Comparison of ENCODE assay signal across 12 cellular contexts in genomic region chr15:68335251-68335650, GRCh38. TPM values are rescaled to one million over a fixed set of nuclear protein-coding genes. Genes with fewer than 3 reads are reported as not detected.
A peak's percentile ranks its signal among the peaks of the same experiment; 100 is the strongest.
DNase-seq lines count a peak whose midpoint lies in the region; ATAC-seq lines count a peak whose summit lies in the region.
"Had no signal": no experiment of that assay in that cellular context is flagged by ENCODE, and none has a peak within 500 bp of the region (broad histone marks: within the 10 kb centered on the region; RNA-seq: fewer than 3 reads in every experiment).

No MANE protein-coding gene starts in this region.

- intact Hi-C loops in activated CD4-positive, alpha-beta memory T cell treated with anti-CD3 and anti-CD28 coated beads for 36 hours (cut with micrococcal nuclease) = no loop called here

- POLR2A ChIA-PET in activated CD4-positive, alpha-beta memory T cell treated with anti-CD3 and anti-CD28 coated beads for 36 hours (lab: Charles Lee) = no interaction called here

- H3K27me3 ChIP-seq in BLaER1 (no peaks in the 10 kb centered on the region), SJCRH30 (peaks cover 12% of the 10 kb centered on the region; the same call in 1 of the 2 replicates)

- H4K20me1 ChIP-seq in BLaER1 = no peaks in the 10 kb centered on the region

- ATAC-seq in activated CD4-positive, CD25-positive, alpha-beta regulatory T cell treated with anti-CD3 and anti-CD28 coated beads, Interleukin-2, amount 50 U/mL, for 24 hours = no peak
- ATAC-seq: K562 had no signal

- H3K4me1 ChIP-seq in BLaER1 = peaks cover 58% of the 10 kb centered on the region
- no peaks in the 10 kb centered on the region for H3K4me1 ChIP-seq in SJCRH30

- H3K9me3 ChIP-seq in BLaER1 (no peaks in the 10 kb centered on the region), SJCRH30 (replicated peaks) (no peaks in the 10 kb centered on the region)

- no peaks in the 10 kb centered on the region for H3K36me3 ChIP-seq in BLaER1
- H3K36me3 ChIP-seq in SJCRH30 = no peaks in the 10 kb centered on the region

- DNase-seq in NCI-H2029 (lab: John Stamatoyannopoulos, UW) = peak; percentile 80
- DNase-seq in cerebellar cortex (ENCODE audit: low spot score) = peak; percentile 72
- peak; percentile 55 for DNase-seq in midbrain (lab: John Stamatoyannopoulos, UW)
- DNase-seq in SJCRH30 = no peak
- DNase-seq in NCI-H1417 treated with DMSO at 0.1 percent for 48 hours (lab: John Stamatoyannopoulos, UW) = no peak
- DNase-seq in activated CD4-positive, alpha-beta memory T cell treated with anti-CD3 and anti-CD28 coated beads for 36 hours = no peak
- DNase-seq: CD4-positive, CD25-positive, alpha-beta regulatory T cell had no signal

- no peaks in the 10 kb centered on the region for H3K9me3 Mint-ChIP-seq in activated CD4-positive, alpha-beta memory T cell treated with anti-CD3 and anti-CD28 coated beads for 36 hours
- H3K9me3 Mint-ChIP-seq: type B pancreatic cell had no signal

- H3K27ac Mint-ChIP-seq in activated CD4-positive, alpha-beta memory T cell treated with anti-CD3 and anti-CD28 coated beads for 36 hours = no peak overlapping the region
- H3K27ac Mint-ChIP-seq: CD4-positive, CD25-positive, alpha-beta regulatory T cell; type B pancreatic cell had no signal

- H3K4me2 ChIP-seq in BLaER1 = peak overlapping the region; percentile 69

- no peaks in the 10 kb centered on the region for H3K36me3 Mint-ChIP-seq in activated CD4-positive, alpha-beta memory T cell treated with anti-CD3 and anti-CD28 coated beads for 36 hours
- H3K36me3 Mint-ChIP-seq: CD4-positive, CD25-positive, alpha-beta regulatory T cell; type B pancreatic cell had no signal

- H3K27ac ChIP-seq in BLaER1 (no peak overlapping the region), SJCRH30 (no peak overlapping the region)

- CTCF ChIA-PET in activated CD4-positive, alpha-beta memory T cell treated with anti-CD3 and anti-CD28 coated beads for 36 hours (lab: Charles Lee) = no interaction called here

- no peaks in the 10 kb centered on the region for H3K27me3 Mint-ChIP-seq in activated CD4-positive, alpha-beta memory T cell treated with anti-CD3 and anti-CD28 coated beads for 36 hours
- H3K27me3 Mint-ChIP-seq: CD4-positive, CD25-positive, alpha-beta regulatory T cell had no signal

- no peak overlapping the region for H3K4me3 Mint-ChIP-seq in activated CD4-positive, alpha-beta memory T cell treated with anti-CD3 and anti-CD28 coated beads for 36 hours
- H3K4me3 Mint-ChIP-seq: CD4-positive, CD25-positive, alpha-beta regulatory T cell; type B pancreatic cell had no signal

- H3K4me3 ChIP-seq in BLaER1 = no peak overlapping the region
- no peak overlapping the region for H3K4me3 ChIP-seq in SJCRH30
- H3K4me3 ChIP-seq: K562, lung had no signal

- no peak overlapping the region for H3K9ac ChIP-seq in BLaER1

- H3K4me1 Mint-ChIP-seq in activated CD4-positive, alpha-beta memory T cell treated with anti-CD3 and anti-CD28 coated beads for 36 hours (ENCODE audit: low read depth) = no peaks in the 10 kb centered on the region

RNA-seq across cellular contexts. Expression of gene FEM1B, which starts 57.7 kb away (rescaled TPM):
- 63.3 and 67.0 TPM in 2 replicates for total RNA-seq in SJCRH30 (2014; rRNA removed; shearing (Covaris generic))
- total RNA-seq in activated CD4-positive, alpha-beta memory T cell treated with anti-CD3 and anti-CD28 coated beads for 36 hours = 10 to 100 TPM; 32.6 to 34.2 TPM

Comparison
In these comparisons a context has a peak if more than half of its experiments do, and no peak if none do; other contexts are left out.
1. DNase-seq: peak in NCI-H2029 (single experiment), cerebellar cortex (single experiment) and midbrain (single experiment); none in SJCRH30 (0 of 2), NCI-H1417 treated with DMSO at 0.1 percent for 48 hours (single experiment) and activated CD4-positive, alpha-beta memory T cell treated with anti-CD3 and anti-CD28 coated beads for 36 hours (single experiment).